Comparison of ENCODE assay signal across 34 cellular contexts in genomic region chr4:27194599-27194998, GRCh38.
"Had no signal": no experiment of that assay in that cellular context is flagged by ENCODE, and none has a peak within 500 bp of the region (broad histone marks: within the 10 kb centered on the region; RNA-seq: fewer than 3 reads in every experiment).

No MANE protein-coding gene starts in this region.

- H3K4me3 ChIP-seq: adrenal gland, body of pancreas, breast epithelium had no signal

- H3K9me3 Mint-ChIP-seq: activated B cell treated with CpG ODN at 0.5 μM for 24 hours; activated CD4-positive, alpha-beta memory T cell treated with anti-CD3 and anti-CD28 coated beads for 36 hours; activated CD4-positive, alpha-beta T cell treated with anti-CD3 and anti-CD28 coated beads, Interleukin-2, amount 10 ng/mL, durations not matched to agents 24 days and 14 days; activated CD8-positive, alpha-beta T cell treated with anti-CD3 and anti-CD28 coated beads for 36 hours; activated naive CD4-positive, alpha-beta T cell treated with anti-CD3 and anti-CD28 coated beads for 36 hours; activated naive CD8-positive, alpha-beta T cell treated with anti-CD3 and anti-CD28 coated beads for 36 hours; activated T-cell treated with anti-CD3 and anti-CD28 coated beads, Interleukin-2, amount 50 U/mL, for 4 hours; activated T-helper 1 cell treated with anti-CD3 and anti-CD28 coated beads, Interleukin-12 subunit alpha, Interleukin-12 subunit beta, Interleukin-2, Interleukin-4 antibody, amounts not matched to agents 30 ng/mL and 10 ng/mL and 1 ng/mL, durations not matched to agents 14 hours and 24 hours and 36 hours; activated T-helper 17 cell treated with anti-CD3 and anti-CD28 coated beads, Interleukin-2, amount 50 U/mL, for 72 hours; T-helper 1 cell treated with Interleukin-12 subunit alpha and Interleukin-12 subunit beta and Interleukin-4 antibody, amounts not matched to agents 30 μg/mL and 1 μg/mL, for 36 hours; T-helper 2 cell treated with Interferon-gamma antibody and Interleukin-4, amounts not matched to agents 5 μg/mL and 100 μg/mL, for 36 hours had no signal

- H3K27ac Mint-ChIP-seq: activated B cell treated with CpG ODN at 0.5 μM for 24 hours; activated CD4-positive, alpha-beta memory T cell treated with anti-CD3 and anti-CD28 coated beads for 36 hours; activated CD4-positive, alpha-beta T cell treated with anti-CD3 and anti-CD28 coated beads, Interleukin-2, amount 10 ng/mL, durations not matched to agents 24 days and 14 days; activated CD8-positive, alpha-beta T cell treated with anti-CD3 and anti-CD28 coated beads for 36 hours; activated naive CD4-positive, alpha-beta T cell treated with anti-CD3 and anti-CD28 coated beads for 36 hours; activated naive CD4-positive, alpha-beta T cell treated with anti-CD3 and anti-CD28 coated beads, Interleukin-2, amount 50 U/mL, for 72 hours; activated naive CD8-positive, alpha-beta T cell treated with anti-CD3 and anti-CD28 coated beads for 36 hours; activated T-cell treated with anti-CD3 and anti-CD28 coated beads, Interleukin-2, amount 50 U/mL, for 72 hours; activated T-helper 1 cell treated with anti-CD3 and anti-CD28 coated beads, Interleukin-12 subunit alpha, Interleukin-12 subunit beta, Interleukin-2, Interleukin-4 antibody, amounts not matched to agents 30 ng/mL and 10 ng/mL and 1 ng/mL, durations not matched to agents 14 hours and 24 hours and 36 hours; activated T-helper 17 cell treated with anti-CD3 and anti-CD28 coated beads, Interleukin-2, amount 50 U/mL, for 72 hours; T-helper 1 cell treated with Interleukin-12 subunit alpha and Interleukin-12 subunit beta and Interleukin-4 antibody, amounts not matched to agents 30 μg/mL and 1 μg/mL, for 36 hours; T-helper 2 cell treated with Interferon-gamma antibody and Interleukin-4, amounts not matched to agents 5 μg/mL and 100 μg/mL, for 36 hours had no signal

- H3K27me3 Mint-ChIP-seq: activated B cell treated with CpG ODN at 0.5 μM for 24 hours; activated CD4-positive, alpha-beta memory T cell treated with anti-CD3 and anti-CD28 coated beads for 36 hours; activated CD4-positive, alpha-beta T cell treated with anti-CD3 and anti-CD28 coated beads, Interleukin-2, amount 10 ng/mL, durations not matched to agents 24 days and 14 days; activated CD8-positive, alpha-beta T cell treated with anti-CD3 and anti-CD28 coated beads for 36 hours had no signal

- H3K27ac ChIP-seq: adrenal gland, body of pancreas, brain microvascular endothelial cell, breast epithelium, VCaP had no signal

- ATAC-seq: activated CD8-positive, alpha-beta T cell treated with anti-CD3 and anti-CD28 coated beads for 36 hours; activated naive CD4-positive, alpha-beta T cell treated with anti-CD3 and anti-CD28 coated beads, Interleukin-2, amount 50 U/mL, for 72 hours; activated T-cell treated with anti-CD3 and anti-CD28 coated beads, Interleukin-2, amount 50 U/mL, for 4 hours; activated T-cell treated with anti-CD3 and anti-CD28 coated beads, Interleukin-2, amount 50 U/mL, for 72 hours; activated T-helper 17 cell treated with anti-CD3 and anti-CD28 coated beads, Interleukin-2, amount 50 U/mL, for 72 hours; body of pancreas had no signal

- H3K36me3 ChIP-seq: adrenal gland, brain microvascular endothelial cell, breast epithelium had no signal

- DNase-seq: activated B cell treated with CpG ODN at 0.5 μM for 24 hours; activated CD4-positive, alpha-beta memory T cell treated with anti-CD3 and anti-CD28 coated beads for 36 hours; activated CD4-positive, alpha-beta T cell treated with anti-CD3 and anti-CD28 coated beads for 4 hours; activated CD4-positive, alpha-beta T cell treated with anti-CD3 and anti-CD28 coated beads, Interleukin-2, amount 10 ng/mL, durations not matched to agents 24 days and 14 days; activated CD4-positive, alpha-beta T cell treated with anti-CD3 and anti-CD28 coated beads, Interleukin-2, amount 50 U/mL, for 1 hour; activated CD4-positive, alpha-beta T cell treated with anti-CD3 and anti-CD28 coated beads, Interleukin-2, amount 50 U/mL, for 4 hours; activated CD4-positive, CD25-positive, alpha-beta regulatory T cell treated with anti-CD3 and anti-CD28 coated beads, Interleukin-2, amount 50 U/mL, for 72 hours; activated CD8-positive, alpha-beta memory T cell treated with anti-CD3 and anti-CD28 coated beads, Interleukin-2, amount 50 U/mL, for 4 hours; activated CD8-positive, alpha-beta T cell treated with anti-CD3 and anti-CD28 coated beads for 36 hours; activated effector memory CD4-positive, alpha-beta T cell treated with anti-CD3 and anti-CD28 coated beads, Interleukin-2, amount 50 U/mL, for 16 hours; activated gamma-delta T cell treated with Interleukin-2 at 50 U/mL for 16 hours; activated naive CD4-positive, alpha-beta T cell; activated naive CD4-positive, alpha-beta T cell treated with anti-CD3 and anti-CD28 coated beads for 36 hours; activated naive CD4-positive, alpha-beta T cell treated with anti-CD3 and anti-CD28 coated beads, Interleukin-2, amount 50 U/mL, for 16 hours; activated naive CD8-positive, alpha-beta T cell treated with anti-CD3 and anti-CD28 coated beads for 36 hours; activated T-cell treated with anti-CD3 and anti-CD28 coated beads for 4 hours; activated T-cell treated with anti-CD3 and anti-CD28 coated beads, Interleukin-2, amount 50 U/mL, for 1 hour; activated T-cell treated with anti-CD3 and anti-CD28 coated beads, Interleukin-2, amount 50 U/mL, for 4 hours; activated T-cell treated with anti-CD3 and anti-CD28 coated beads, Interleukin-2, amount 50 U/mL, for 72 hours; adrenal gland; amniotic stem cell; aorta; body of pancreas; brain microvascular endothelial cell; central memory CD4-positive, alpha-beta T cell; T-helper 2 cell; T-helper 9 cell had no signal

- H3K4me1 ChIP-seq: adrenal gland, body of pancreas, breast epithelium had no signal

- H3K36me3 Mint-ChIP-seq: activated CD4-positive, alpha-beta memory T cell treated with anti-CD3 and anti-CD28 coated beads for 36 hours; activated naive CD4-positive, alpha-beta T cell treated with anti-CD3 and anti-CD28 coated beads, Interleukin-2, amount 50 U/mL, for 72 hours; activated naive CD8-positive, alpha-beta T cell treated with anti-CD3 and anti-CD28 coated beads for 36 hours had no signal

- H3K4me3 Mint-ChIP-seq: activated B cell treated with CpG ODN at 0.5 μM for 24 hours; activated CD4-positive, alpha-beta memory T cell treated with anti-CD3 and anti-CD28 coated beads for 36 hours; activated CD4-positive, alpha-beta T cell treated with anti-CD3 and anti-CD28 coated beads, Interleukin-2, amount 10 ng/mL, durations not matched to agents 24 days and 14 days; activated CD8-positive, alpha-beta T cell treated with anti-CD3 and anti-CD28 coated beads for 36 hours; activated naive CD4-positive, alpha-beta T cell treated with anti-CD3 and anti-CD28 coated beads for 36 hours; activated naive CD8-positive, alpha-beta T cell treated with anti-CD3 and anti-CD28 coated beads for 36 hours; activated T-cell treated with anti-CD3 and anti-CD28 coated beads, Interleukin-2, amount 50 U/mL, for 4 hours; activated T-cell treated with anti-CD3 and anti-CD28 coated beads, Interleukin-2, amount 50 U/mL, for 72 hours; activated T-helper 1 cell treated with anti-CD3 and anti-CD28 coated beads, Interleukin-12 subunit alpha, Interleukin-12 subunit beta, Interleukin-2, Interleukin-4 antibody, amounts not matched to agents 30 ng/mL and 10 ng/mL and 1 ng/mL, durations not matched to agents 14 hours and 24 hours and 36 hours; activated T-helper 17 cell treated with anti-CD3 and anti-CD28 coated beads, Interleukin-2, amount 50 U/mL, for 72 hours; T-helper 1 cell treated with Interleukin-12 subunit alpha and Interleukin-12 subunit beta and Interleukin-4 antibody, amounts not matched to agents 30 μg/mL and 1 μg/mL, for 36 hours; T-helper 2 cell treated with Interferon-gamma antibody and Interleukin-4, amounts not matched to agents 5 μg/mL and 100 μg/mL, for 36 hours had no signal

- H3K4me1 Mint-ChIP-seq: activated B cell treated with CpG ODN at 0.5 μM for 24 hours; activated CD4-positive, alpha-beta T cell treated with anti-CD3 and anti-CD28 coated beads, Interleukin-2, amount 10 ng/mL, durations not matched to agents 24 days and 14 days; activated naive CD8-positive, alpha-beta T cell treated with anti-CD3 and anti-CD28 coated beads for 36 hours; activated T-helper 17 cell treated with anti-CD3 and anti-CD28 coated beads, Interleukin-2, amount 50 U/mL, for 72 hours had no signal

- H3K9me3 ChIP-seq: adrenal gland, body of pancreas, breast epithelium had no signal

- H3K27me3 ChIP-seq: adrenal gland, body of pancreas, brain microvascular endothelial cell, breast epithelium had no signal
